In genomic region chr14:64772394-64772950, GRCh38 we compare ENCODE assay signal across 20 cellular contexts.
DNase-seq lines count a peak whose midpoint lies in the region; ATAC-seq and TF ChIP-seq lines count a peak whose summit lies in the region.
"Had no signal": no experiment of that assay in that cellular context is flagged by ENCODE, and none has a peak within 500 bp of the region (broad histone marks: within the 10 kb centered on the region; RNA-seq: fewer than 3 reads in every experiment).

No MANE protein-coding gene starts in this region.

- H3K18ac ChIP-seq in H9 (ENCODE audit: insufficient read length, low read depth, low read length), result no peak overlapping the region

- TF ChIP-seq CTCF in H9 (conservative IDR thresholded peaks at IDR 0.05) (peak; percentile 51; the same call in 2 of the 3 replicates), WTC11 (IDR thresholded peaks at IDR 0.05) (no peak), neural progenitor cell (IDR thresholded peaks at IDR 0.05) (peak; percentile 10)

- H3K14ac ChIP-seq in H9 (ENCODE audit: insufficient read depth, low read length), result no peak overlapping the region

- H2BK120ac ChIP-seq in H9 (ENCODE audit: low read depth, low read length, poor library complexity, severe bottlenecking), result no peak overlapping the region

- H3T11ph ChIP-seq in H9 (ENCODE audit: low read length), result no peak overlapping the region

- H2BK5ac ChIP-seq in H9 (ENCODE audit: insufficient read length, low read length), result no peak overlapping the region

- H3F3A ChIP-seq in neural progenitor cell (ENCODE audit: low read depth), result no peaks in the 10 kb centered on the region

- H3K4me2 ChIP-seq in H9 (ENCODE audit: insufficient read depth, insufficient read length, low read length) (no peak overlapping the region), neural progenitor cell (no peak overlapping the region)
- H3K4me2 ChIP-seq: smooth muscle cell had no signal

- H3K4me1 Mint-ChIP-seq in H9 (peaks cover 9 to 10% of the 10 kb centered on the region in 2 experiments), WTC11 (peaks cover 8% of the 10 kb centered on the region), neural progenitor cell (no peaks in the 10 kb centered on the region)
- H3K4me1 Mint-ChIP-seq: immature natural killer cell had no signal

- peak; percentile 56 for ATAC-seq in WTC11
- ATAC-seq in sciatic nerve, result no peak
- ATAC-seq: heart right ventricle; psoas muscle; stimulated activated naive CD8-positive, alpha-beta T cell treated with anti-CD3 and anti-CD28 coated beads, Interleukin-15, Interleukin-2, amounts not matched to agents 100 U/mL and 50 U/mL, for 24 hours; T-helper 17 cell had no signal

- H3K4me1 ChIP-seq in H9 (ENCODE audit: insufficient read depth, low read length) (no peaks in the 10 kb centered on the region), neural progenitor cell (no peaks in the 10 kb centered on the region)
- H3K4me1 ChIP-seq: psoas muscle, SJSA1, tibial artery had no signal

- H4K20me1 ChIP-seq in H9 (ENCODE audit: control insufficient read depth, insufficient read depth, insufficient read length) (no peaks in the 10 kb centered on the region), neural progenitor cell (ENCODE audit: low read depth) (no peaks in the 10 kb centered on the region)

- no peak overlapping the region for H2BK12ac ChIP-seq in H9 (ENCODE audit: insufficient read length, low read depth, low read length)

- no CpG with 5 or more reads among the region's 36 CpGs for WGBS in H9 (ENCODE audit: extremely low coverage, insufficient read length, low lambda C conversion rate)

- CTCF ChIA-PET in WTC11 (lab: Charles Lee), result interaction anchor here (0.6 to 11.4 kb wide), 14 partner anchors 8 to 268 kb away, joined by 3 to 75 read pairs (median 4); partner anchors contain the start of gene SPTB

- no peaks in the 10 kb centered on the region for H3K23me2 ChIP-seq in H9 (ENCODE audit: insufficient read length, low read depth, low read length, poor library complexity, severe bottlenecking)

- H4K5ac ChIP-seq in H9 (ENCODE audit: insufficient read length, low read depth, low read length), result no peak overlapping the region

- H3K9me3 ChIP-seq in H9 (ENCODE audit: control insufficient read depth, low read depth, low read length), result no peaks in the 10 kb centered on the region
- H3K9me3 ChIP-seq in neural progenitor cell (ENCODE audit: low read depth), result no peaks in the 10 kb centered on the region
- H3K9me3 ChIP-seq: heart right ventricle, psoas muscle, SJSA1, tibial artery had no signal

- DNase-seq in ELF-1 (ENCODE audit: low read depth, low spot score), result peak; percentile 62
- peak; percentile 68 for DNase-seq in H9
- DNase-seq in WTC11 (ENCODE audit: low spot score), result no peak
- no peak for DNase-seq in neural progenitor cell (ENCODE audit: low spot score)
- no peak for DNase-seq in cerebellar cortex (ENCODE audit: low spot score)
- no peak for DNase-seq in caudate nucleus (lab: John Stamatoyannopoulos, UW)
- no peak for DNase-seq in sciatic nerve (ENCODE audit: low spot score)
- DNase-seq: activated gamma-delta T cell; heart right ventricle; immature natural killer cell; NCI-H1436; NCI-H748 treated with DMSO at 0.1 percent for 48 hours; psoas muscle; stimulated activated CD4-positive, alpha-beta T cell treated with anti-CD3 and anti-CD28 coated beads, Interleukin-4, amount 100 ng/mL, for 1 hour; stimulated activated naive CD8-positive, alpha-beta T cell treated with anti-CD3 and anti-CD28 coated beads, Interleukin-15, Interleukin-2, amounts not matched to agents 100 U/mL and 50 U/mL, for 24 hours; T-helper 17 cell had no signal

- H3K79me2 ChIP-seq in H9 (ENCODE audit: insufficient read depth, low read length) (no peaks in the 10 kb centered on the region), neural progenitor cell (ENCODE audit: low read depth) (no peaks in the 10 kb centered on the region)

- H2AFZ ChIP-seq in H9 (ENCODE audit: low read length) (no peak overlapping the region), neural progenitor cell (replicated peaks) (no peak overlapping the region)

- no peak overlapping the region for H2BK20ac ChIP-seq in H9 (ENCODE audit: low read depth, low read length, poor library complexity, severe bottlenecking)

- H3K4me3 ChIP-seq in neural progenitor cell, result no peak overlapping the region
- H3K4me3 ChIP-seq: heart right ventricle, psoas muscle, SJSA1, smooth muscle cell, tibial artery had no signal

- H3K27ac Mint-ChIP-seq in H9 (no peak overlapping the region), WTC11 (no peak overlapping the region), neural progenitor cell (no peak overlapping the region)

- H3K27ac ChIP-seq in H9 (ENCODE audit: insufficient read length, low read depth, low read length), result no peak overlapping the region
- no peak overlapping the region for H3K27ac ChIP-seq in neural progenitor cell
- no peak overlapping the region for H3K27ac ChIP-seq in caudate nucleus (ENCODE audit: low read depth, low read length)
- H3K27ac ChIP-seq: heart right ventricle, psoas muscle, SJSA1, tibial artery had no signal

- H3K23ac ChIP-seq in H9 (ENCODE audit: insufficient read length, low read depth, low read length), result no peak overlapping the region

- H3K4me3 Mint-ChIP-seq in H9 (no peak overlapping the region), WTC11 (no peak overlapping the region), neural progenitor cell (no peak overlapping the region)
- H3K4me3 Mint-ChIP-seq: immature natural killer cell, neural crest cell, T-helper 17 cell had no signal

- H3K9ac ChIP-seq in H9 (ENCODE audit: extremely low read depth, insufficient read length, low read length) (no peak overlapping the region), neural progenitor cell (no peak overlapping the region)

- H3K9me3 Mint-ChIP-seq in H9 (peaks cover 22 to 27% of the 10 kb centered on the region in 2 experiments), WTC11 (peaks cover 27% of the 10 kb centered on the region), neural progenitor cell (peaks cover 16% of the 10 kb centered on the region)
- H3K9me3 Mint-ChIP-seq: immature natural killer cell, neural crest cell had no signal

- no peak overlapping the region for H3K4ac ChIP-seq in H9 (ENCODE audit: low read depth, low read length)

- H4K91ac ChIP-seq in H9 (ENCODE audit: insufficient read length, low read depth, low read length), result no peak overlapping the region

- intact Hi-C loops in sciatic nerve (cut with DNase I), result no loop called here

- H3K27me3 ChIP-seq in H9 (ENCODE audit: insufficient read depth, low read length), result no peaks in the 10 kb centered on the region
- H3K27me3 ChIP-seq in neural progenitor cell, result no peaks in the 10 kb centered on the region
- H3K27me3 ChIP-seq: heart right ventricle, SJSA1, tibial artery had no signal

- H3K79me1 ChIP-seq in H9 (ENCODE audit: insufficient read depth, low read depth, low read length, poor library complexity, severe bottlenecking), result no peaks in the 10 kb centered on the region

- H3K27me3 Mint-ChIP-seq in H9 (ENCODE audit: low read depth) (peaks cover 3% of the 10 kb centered on the region), WTC11 (ENCODE audit: low read depth) (peaks cover 3% of the 10 kb centered on the region; the same call in 1 of the 2 replicates), neural progenitor cell (ENCODE audit: insufficient read depth, low read depth) (peaks cover 2% of the 10 kb centered on the region)

- POLR2A ChIA-PET in WTC11 (lab: Charles Lee), result no interaction called here

- no peak overlapping the region for H2BK15ac ChIP-seq in H9 (ENCODE audit: low read depth, low read length)

- H4K8ac ChIP-seq in H9 (replicated peaks; ENCODE audit: insufficient read length, low read depth, low read length), result no peak overlapping the region

- no peak overlapping the region for H3K56ac ChIP-seq in H9 (ENCODE audit: insufficient read length, low read depth, low read length)

- H3K36me3 ChIP-seq in neural progenitor cell, result no peaks in the 10 kb centered on the region
- H3K36me3 ChIP-seq: SJSA1 had no signal

- H2AK5ac ChIP-seq in H9 (ENCODE audit: insufficient read length, low read length), result no peak overlapping the region

- peaks cover 7 to 31% (median 9%) of the 10 kb centered on the region in 3 experiments; a peak in 6 of 7 replicates for H3K36me3 Mint-ChIP-seq in H9 (ENCODE audit: insufficient read depth in 1 of 3, low read depth in 3 of 3)
- H3K36me3 Mint-ChIP-seq in WTC11, result peaks cover 33% of the 10 kb centered on the region
- no peaks in the 10 kb centered on the region for H3K36me3 Mint-ChIP-seq in neural progenitor cell
- H3K36me3 Mint-ChIP-seq: immature natural killer cell had no signal

TF ChIP-seq in WTC11, 78 proteins besides CTCF, POLR2A, EP300 and RAD21 (continues in another document):
- no peak for TF ChIP-seq AR (CRISPR knock-in tag; IDR thresholded peaks at IDR 0.05)
- TF ChIP-seq CBFB (CRISPR knock-in tag; IDR thresholded peaks at IDR 0.05; ENCODE audit: low read depth), result no peak

Comparison
In these comparisons a context has a peak if more than half of its experiments do, and no peak if none do; other contexts are left out.
1. DNase-seq: peak in ELF-1 (single experiment) and H9 (single experiment); none in WTC11 (single experiment), neural progenitor cell (single experiment), cerebellar cortex (single experiment), caudate nucleus (0 of 61) and sciatic nerve (single experiment).